18 cellular contexts compared by ENCODE assay signal in genomic region chr10:132468201-132468600, GRCh38.
DNase-seq lines count a peak whose midpoint lies in the region; ATAC-seq and TF ChIP-seq lines count a peak whose summit lies in the region.
"Had no signal": no experiment of that assay in that cellular context is flagged by ENCODE, and none has a peak within 500 bp of the region (broad histone marks: within the 10 kb centered on the region; RNA-seq: fewer than 3 reads in every experiment).

No MANE protein-coding gene starts in this region.

- H3K4me1 ChIP-seq in HUES6 (ENCODE audit: control insufficient read depth, insufficient read depth, low read length): peaks cover 19% of the 10 kb centered on the region
- H3K4me1 ChIP-seq in lower lobe of right lung: peaks cover 39% of the 10 kb centered on the region
- H3K4me1 ChIP-seq in testis: peaks cover 73% of the 10 kb centered on the region

- 38 to 55% methylated on average over 5 to 6 of the region's 6 CpGs for WGBS in testis, 2 donors

- no peak overlapping the region for H3K9ac ChIP-seq in HUES6 (ENCODE audit: low read length)

- peaks cover 9% of the 10 kb centered on the region for H3K9me3 Mint-ChIP-seq in glutamatergic neuron (ENCODE audit: unreplicated experiment)
- H3K9me3 Mint-ChIP-seq: activated naive CD4-positive, alpha-beta T cell treated with anti-CD3 and anti-CD28 coated beads, Interleukin-2, amount 50 U/mL, for 24 hours; immature natural killer cell had no signal

- intact Hi-C loops in lower lobe of right lung (cut with DNase I): no loop called here
- intact Hi-C loops in testis (cut with DNase I; ENCODE audit: low total_unique reads): loop anchor here (10.0 kb wide), 1 partner anchor 67 kb away; the partner anchor contains the start of gene INPP5A

- TF ChIP-seq CTCF in coronary artery (IDR thresholded peaks at IDR 0.05) (no peak), lower lobe of right lung (IDR thresholded peaks at IDR 0.05) (no peak), testis (IDR thresholded peaks at IDR 0.05) (no peak), glutamatergic neuron (IDR thresholded peaks at IDR 0.05; ENCODE audit: partially characterized antibody, unreplicated experiment) (no peak)

- H3K27me3 ChIP-seq in HUES6 (ENCODE audit: control insufficient read depth, insufficient read depth, low read length) (peaks cover 3% of the 10 kb centered on the region; the same call in 1 of the 2 replicates), lower lobe of right lung (ENCODE audit: low read depth) (no peaks in the 10 kb centered on the region), testis (no peaks in the 10 kb centered on the region)

- H3K4me3 Mint-ChIP-seq in glutamatergic neuron (ENCODE audit: unreplicated experiment): no peak overlapping the region
- H3K4me3 Mint-ChIP-seq: activated CD4-positive, alpha-beta T cell treated with anti-CD3 and anti-CD28 coated beads for 36 hours; activated naive CD4-positive, alpha-beta T cell treated with anti-CD3 and anti-CD28 coated beads, Interleukin-2, amount 50 U/mL, for 24 hours; immature natural killer cell had no signal

- H3K36me3 ChIP-seq in HUES6 (ENCODE audit: control insufficient read depth, insufficient read depth, low read length): no peaks in the 10 kb centered on the region
- H3K36me3 ChIP-seq in lower lobe of right lung: no peaks in the 10 kb centered on the region
- no peaks in the 10 kb centered on the region for H3K36me3 ChIP-seq in testis (ENCODE audit: low read depth, missing control alignments)

- ATAC-seq in lower lobe of right lung (no peak), GM18907 (IDR thresholded peaks at IDR 0.05; ENCODE audit: unreplicated experiment) (no peak)
- ATAC-seq: activated CD4-positive, alpha-beta T cell treated with anti-CD3 and anti-CD28 coated beads for 36 hours; right cardiac atrium had no signal

- H3K9me3 ChIP-seq in HUES6 (ENCODE audit: control insufficient read depth, insufficient read depth, low read depth, low read length) (0 out of 2 replicates have a peak, but pooled peaks cover 6% of the 10 kb centered on the region), lower lobe of right lung (no peaks in the 10 kb centered on the region), testis (no peaks in the 10 kb centered on the region)

- DNase-seq in coronary artery (ENCODE audit: low spot score): no peak
- DNase-seq in lower lobe of right lung: no peak
- DNase-seq in testis: no peak
- DNase-seq in glutamatergic neuron: no peak
- DNase-seq in CD1c-positive myeloid dendritic cell (ENCODE audit: extremely low spot score): no peak
- no peak for DNase-seq in NCI-H2227 treated with DMSO at 0.1 percent for 48 hours (lab: John Stamatoyannopoulos, UW)
- DNase-seq: activated CD4-positive, alpha-beta T cell treated with anti-CD3 and anti-CD28 coated beads for 36 hours; activated T-cell treated with anti-CD3 and anti-CD28 coated beads, Interleukin-2, amount 50 U/mL, for 48 hours; central memory CD4-positive, alpha-beta T cell; erythroblast; immature natural killer cell; NCI-H1105; SIG-M5; stimulated activated CD4-positive, alpha-beta T cell treated with anti-CD3 and anti-CD28 coated beads, Interleukin-15, amount 100 ng/mL, for 24 hours had no signal

- no peak overlapping the region for H3K27ac Mint-ChIP-seq in glutamatergic neuron (ENCODE audit: unreplicated experiment)
- H3K27ac Mint-ChIP-seq: activated CD4-positive, alpha-beta T cell treated with anti-CD3 and anti-CD28 coated beads for 36 hours; activated naive CD4-positive, alpha-beta T cell treated with anti-CD3 and anti-CD28 coated beads, Interleukin-2, amount 50 U/mL, for 24 hours; immature natural killer cell had no signal

- H3K4me3 ChIP-seq in HUES6 (ENCODE audit: low read depth, low read length): peak overlapping the region; percentile 41; the same call in 1 of the 2 replicates
- no peak overlapping the region for H3K4me3 ChIP-seq in coronary artery
- H3K4me3 ChIP-seq in lower lobe of right lung: no peak overlapping the region
- H3K4me3 ChIP-seq in testis: no peak overlapping the region

- H3K27ac ChIP-seq in HUES6 (ENCODE audit: low read depth, low read length) (no peak overlapping the region), coronary artery (peak overlapping the region; percentile 96 to 99), lower lobe of right lung (peak overlapping the region; percentile 67), testis (peak overlapping the region; percentile 69 to 94)

- H3K36me3 Mint-ChIP-seq in glutamatergic neuron (ENCODE audit: unreplicated experiment): no peaks in the 10 kb centered on the region
- H3K36me3 Mint-ChIP-seq: activated naive CD4-positive, alpha-beta T cell treated with anti-CD3 and anti-CD28 coated beads, Interleukin-2, amount 50 U/mL, for 24 hours; immature natural killer cell had no signal

- peaks cover 7% of the 10 kb centered on the region for H3K27me3 Mint-ChIP-seq in glutamatergic neuron (ENCODE audit: unreplicated experiment)
- H3K27me3 Mint-ChIP-seq: activated naive CD4-positive, alpha-beta T cell treated with anti-CD3 and anti-CD28 coated beads, Interleukin-2, amount 50 U/mL, for 24 hours had no signal

- peaks cover 5% of the 10 kb centered on the region for H3K4me1 Mint-ChIP-seq in glutamatergic neuron (ENCODE audit: low read depth, unreplicated experiment)
- H3K4me1 Mint-ChIP-seq: activated naive CD4-positive, alpha-beta T cell treated with anti-CD3 and anti-CD28 coated beads, Interleukin-2, amount 50 U/mL, for 24 hours; immature natural killer cell had no signal

- no peak for TF ChIP-seq POLR2A in testis (IDR thresholded peaks at IDR 0.05)
